In the genomic region with DNA sequence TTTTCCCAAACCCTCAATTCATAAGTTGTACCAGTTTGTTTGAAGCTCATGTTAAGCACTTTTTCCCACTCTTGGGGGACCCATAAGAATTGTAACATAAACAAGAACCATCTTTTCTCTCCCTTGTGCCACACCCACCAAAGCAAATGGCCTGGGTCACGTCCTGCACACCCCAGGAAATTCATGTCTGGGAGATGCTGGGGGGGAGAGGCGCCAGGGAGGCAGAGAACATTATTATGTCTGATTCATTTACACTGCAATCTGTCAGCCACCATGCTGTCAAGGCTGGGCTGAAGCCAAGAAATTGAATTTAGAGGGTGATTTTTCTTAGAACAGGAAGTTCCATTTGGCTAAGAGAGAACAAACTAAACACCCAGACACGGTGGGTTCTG, we compare ENCODE assay signal across 10 cellular contexts. TPM values are rescaled to one million over a fixed set of nuclear protein-coding genes. Genes with fewer than 3 reads are reported as not detected.
DNase-seq lines count a peak whose midpoint lies in the region; ATAC-seq, FAIRE-seq and TF ChIP-seq lines count a peak whose summit lies in the region.
"Had no signal": no experiment of that assay in that cellular context is flagged by ENCODE, and none has a peak within 500 bp of the region (broad histone marks: within the 10 kb centered on the region; RNA-seq: fewer than 3 reads in every experiment).

No MANE protein-coding gene starts in this region.

- H2BK5ac ChIP-seq in mesenchymal stem cell (ENCODE audit: low read depth, low read length, poor library complexity, severe bottlenecking): peak overlapping the region; percentile 48

- 50% methylated on average over 3 of the region's 3 CpGs for WGBS in liver
- 0% methylated on average over 3 of the region's 3 CpGs for WGBS in HepG2 (ENCODE audit: low lambda C conversion rate)
- WGBS in mammary epithelial cell (ENCODE audit: low coverage, missing lambda C conversion rate): 54% methylated on average over 3 of the region's 3 CpGs
- 0% methylated on average over 1 of the region's 3 CpGs for WGBS in mesenchymal stem cell

- peaks cover 7% of the 10 kb centered on the region for H3K4me1 Mint-ChIP-seq in activated T-helper 2 cell treated with anti-CD3 and anti-CD28 coated beads, Interferon-gamma antibody, Interleukin-2, Interleukin-4, amounts not matched to agents 10 μg/mL and 5 μg/mL and 100 μg/mL, durations not matched to agents 14 hours and 24 hours and 36 hours (ENCODE audit: low read depth)

- no peak overlapping the region for H2AK5ac ChIP-seq in mesenchymal stem cell (ENCODE audit: low read length, severe bottlenecking)

- H3K36me3 ChIP-seq in liver (ENCODE audit: control insufficient read depth in 4 of 4, insufficient read depth in 3 of 4, low read depth in 1 of 4, low read length in 3 of 4): no peaks in the 10 kb centered on the region
- H3K36me3 ChIP-seq in HepG2 (replicated peaks in 1 of 2; ENCODE audit: control insufficient read depth in 1 of 2, insufficient read depth in 2 of 2, low read length in 2 of 2): no peaks in the 10 kb centered on the region
- H3K36me3 ChIP-seq in mammary epithelial cell (ENCODE audit: insufficient read depth, low read length): peaks cover 43% of the 10 kb centered on the region
- H3K36me3 ChIP-seq in mesenchymal stem cell (ENCODE audit: control insufficient read depth in 1 of 2, insufficient read depth in 2 of 2, low read depth in 1 of 2, low read length in 2 of 2): peaks cover 43 to 93% of the 10 kb centered on the region in 2 experiments

- POLR2A ChIA-PET in HepG2 (lab: Yijun Ruan, JAX): no interaction called here

- peak overlapping the region; percentile 41 to 100 for H2BK12ac ChIP-seq in mesenchymal stem cell (ENCODE audit: low read length in 2 of 2)

- no peaks in the 10 kb centered on the region for H3K9me3 Mint-ChIP-seq in activated T-helper 2 cell treated with anti-CD3 and anti-CD28 coated beads, Interferon-gamma antibody, Interleukin-2, Interleukin-4, amounts not matched to agents 10 μg/mL and 5 μg/mL and 100 μg/mL, durations not matched to agents 14 hours and 24 hours and 36 hours

- no peaks in the 10 kb centered on the region for H3K27me3 Mint-ChIP-seq in activated T-helper 2 cell treated with anti-CD3 and anti-CD28 coated beads, Interferon-gamma antibody, Interleukin-2, Interleukin-4, amounts not matched to agents 10 μg/mL and 5 μg/mL and 100 μg/mL, durations not matched to agents 14 hours and 24 hours and 36 hours (ENCODE audit: low read depth)

- intact Hi-C loops in HepG2 (cut with micrococcal nuclease; ENCODE audit: unreplicated experiment): no loop called here
- intact Hi-C loops in mammary epithelial cell (cut with micrococcal nuclease): no loop called here
- intact Hi-C loops in activated T-helper 2 cell treated with anti-CD3 and anti-CD28 coated beads, Interferon-gamma antibody, Interleukin-2, Interleukin-4, amounts not matched to agents 10 μg/mL and 5 μg/mL and 100 μg/mL, durations not matched to agents 14 hours and 24 hours and 36 hours (cut with micrococcal nuclease): no loop called here

- no TSS peak for BruUV-seq in HepG2 (replicated peaks; lab: Mats Ljungman, UMichigan)
- no TSS peak for BruUV-seq in mammary epithelial cell (replicated peaks; lab: Mats Ljungman, UMichigan)

- in situ Hi-C loops in HepG2 (cut with HindIII; ENCODE audit: extremely low pct_ligation_motif_present, low pct_unique_long_range_greater_than_20kb): no loop called here
- in situ Hi-C loops in mammary epithelial cell (cut with MboI; ENCODE audit: low sequenced_read_pairs in 2 of 2): no loop called here

- no peak overlapping the region for H3K4me3 Mint-ChIP-seq in activated T-helper 2 cell treated with anti-CD3 and anti-CD28 coated beads, Interferon-gamma antibody, Interleukin-2, Interleukin-4, amounts not matched to agents 10 μg/mL and 5 μg/mL and 100 μg/mL, durations not matched to agents 14 hours and 24 hours and 36 hours (ENCODE audit: low read depth)

- no peak overlapping the region for H3K14ac ChIP-seq in mesenchymal stem cell (ENCODE audit: low read length in 2 of 2)

- TF ChIP-seq RAD21 in liver (IDR thresholded peaks at IDR 0.05): no peak
- no peak for TF ChIP-seq RAD21 in HepG2 (CRISPR knock-in tag; IDR thresholded peaks at IDR 0.05)

- H3K23ac ChIP-seq in mesenchymal stem cell (ENCODE audit: low read length in 2 of 2): peak overlapping the region in 1 of 2 experiments; percentile 54

- H3K79me2 ChIP-seq in HepG2 (ENCODE audit: insufficient read depth, low read length) (no peaks in the 10 kb centered on the region), mammary epithelial cell (ENCODE audit: insufficient read depth, low read length) (peaks cover 6% of the 10 kb centered on the region)

- H3K9me3 ChIP-seq in liver (ENCODE audit: control insufficient read depth in 4 of 4, low read length in 3 of 4) (no peaks in the 10 kb centered on the region), HepG2 (ENCODE audit: low read length) (no peaks in the 10 kb centered on the region), mammary epithelial cell (replicated peaks; ENCODE audit: insufficient read depth, low read length) (no peaks in the 10 kb centered on the region), mesenchymal stem cell (ENCODE audit: control insufficient read depth, low read length) (no peaks in the 10 kb centered on the region)

- H3K27ac ChIP-seq in liver (ENCODE audit: low read depth in 1 of 2, low read length in 2 of 2): peak overlapping the region; percentile 27 to 44
- H3K27ac ChIP-seq in HepG2 (ENCODE audit: extremely low read length, insufficient read depth, low read length): no peak overlapping the region
- H3K27ac ChIP-seq in mammary epithelial cell (ENCODE audit: insufficient read depth, low read depth, low read length): no peak overlapping the region
- no peak overlapping the region for H3K27ac ChIP-seq in mesenchymal stem cell (ENCODE audit: low read length, poor library complexity, severe bottlenecking)

- CTCF ChIA-PET in HepG2 (lab: Yijun Ruan, JAX; ENCODE audit: low intra/inter-chr PET ratio, low total read pairs): no interaction called here
- CTCF ChIA-PET in mammary epithelial cell (lab: Charles Lee; ENCODE audit: low non-redundant PET): no interaction called here

- H4K8ac ChIP-seq in mesenchymal stem cell (ENCODE audit: low read length): peak overlapping the region; percentile 62

- FAIRE-seq in HepG2 (lab: Jason Lieb, UNC): no peak
- FAIRE-seq: endometrium had no signal

- H3K9ac ChIP-seq in liver (ENCODE audit: low read depth in 1 of 2, low read length in 2 of 2) (no peak overlapping the region), HepG2 (ENCODE audit: insufficient read depth, low read depth, low read length) (no peak overlapping the region), mammary epithelial cell (ENCODE audit: insufficient read depth, low read length) (no peak overlapping the region), mesenchymal stem cell (ENCODE audit: low read length) (peak overlapping the region; percentile 52)

- H3K18ac ChIP-seq in mesenchymal stem cell (ENCODE audit: low read depth in 1 of 2, low read length in 2 of 2): peak overlapping the region; percentile 97 to 99

- ATAC-seq in HepG2: no peak

- no peak overlapping the region for H3K4me3 ChIP-seq in liver (ENCODE audit: low read depth in 1 of 3, low read length in 3 of 3)
- no peak overlapping the region for H3K4me3 ChIP-seq in HepG2 (replicated peaks in 1 of 3; ENCODE audit: insufficient read depth in 1 of 3, low read depth in 2 of 3, low read length in 3 of 3)
- H3K4me3 ChIP-seq in mammary epithelial cell (replicated peaks in 1 of 3; ENCODE audit: insufficient read depth in 1 of 3, low read depth in 2 of 3, low read length in 3 of 3): no peak overlapping the region
- H3K4me3 ChIP-seq in mesenchymal stem cell (ENCODE audit: insufficient read depth in 1 of 2, low read depth in 1 of 2, low read length in 2 of 2): no peak overlapping the region

- H3K27ac Mint-ChIP-seq in activated T-helper 2 cell treated with anti-CD3 and anti-CD28 coated beads, Interferon-gamma antibody, Interleukin-2, Interleukin-4, amounts not matched to agents 10 μg/mL and 5 μg/mL and 100 μg/mL, durations not matched to agents 14 hours and 24 hours and 36 hours: no peak overlapping the region

- H3K79me1 ChIP-seq in mesenchymal stem cell (replicated peaks; ENCODE audit: low read length, poor library complexity, severe bottlenecking): peaks cover 19% of the 10 kb centered on the region

- H3K36me3 Mint-ChIP-seq in activated T-helper 2 cell treated with anti-CD3 and anti-CD28 coated beads, Interferon-gamma antibody, Interleukin-2, Interleukin-4, amounts not matched to agents 10 μg/mL and 5 μg/mL and 100 μg/mL, durations not matched to agents 14 hours and 24 hours and 36 hours (ENCODE audit: low read depth): no peaks in the 10 kb centered on the region

- peak overlapping the region; percentile 28 to 98 for H3K4ac ChIP-seq in mesenchymal stem cell (ENCODE audit: low read depth in 1 of 2, low read length in 2 of 2)

- no peak for TF ChIP-seq POLR2A in HepG2 (IDR thresholded peaks at IDR 0.05; ENCODE audit: insufficient read depth in 1 of 2, low read depth in 2 of 2, low read length in 2 of 2)

- DNase-seq in HepG2 (ENCODE audit: low spot score): no peak
- peak; percentile 36 for DNase-seq in mammary epithelial cell
- peak; percentile 77 for DNase-seq in mesenchymal stem cell
- no peak for DNase-seq in NCI-H2029 (lab: John Stamatoyannopoulos, UW)
- DNase-seq in stimulated activated CD4-positive, alpha-beta T cell treated with anti-CD3 and anti-CD28 coated beads, Interleukin-12 subunit alpha, Interleukin-12 subunit beta, amount 100 ng/mL, for 4 hours: no peak
- DNase-seq in activated T-helper 2 cell treated with anti-CD3 and anti-CD28 coated beads, Interferon-gamma antibody, Interleukin-2, Interleukin-4, amounts not matched to agents 10 μg/mL and 5 μg/mL and 100 μg/mL, durations not matched to agents 14 hours and 24 hours and 36 hours (ENCODE audit: low spot score): no peak
- no peak for DNase-seq in iPS-NIHi7 (ENCODE audit: extremely low spot score)
- DNase-seq: stimulated activated CD4-positive, alpha-beta T cell treated with anti-CD3 and anti-CD28 coated beads, Interleukin-4, amount 100 ng/mL, for 24 hours had no signal

- H4K91ac ChIP-seq in mesenchymal stem cell (ENCODE audit: low read length): peak overlapping the region; percentile 35

- TF ChIP-seq EP300 in HepG2 (IDR thresholded peaks at IDR 0.05; ENCODE audit: low read depth in 2 of 2, low read length in 2 of 2) (no peak), HepG2 (CRISPR knock-in tag; IDR thresholded peaks at IDR 0.05; ENCODE audit: borderline replicate concordance) (no peak)

- H3K27me3 ChIP-seq in liver (ENCODE audit: control insufficient read depth in 4 of 4, insufficient read depth in 4 of 4, low read length in 3 of 4) (no peaks in the 10 kb centered on the region), HepG2 (ENCODE audit: control insufficient read depth in 1 of 2, insufficient read depth in 2 of 2, low read length in 2 of 2) (peaks cover 2 to 38% of the 10 kb centered on the region in 2 experiments; a peak in 4 of 5 replicates), mammary epithelial cell (ENCODE audit: insufficient read depth, low read length) (no peaks in the 10 kb centered on the region), mesenchymal stem cell (ENCODE audit: control insufficient read depth in 1 of 2, insufficient read depth in 1 of 2, low read length in 2 of 2) (no peaks in the 10 kb centered on the region)

- dilution Hi-C loops in mammary epithelial cell (cut with HindIII; ENCODE audit: low sequenced_read_pairs): loop anchor here (5.0 kb wide), 1 partner anchor 74 kb away; no protein-coding TSS in a partner anchor

- no peaks in the 10 kb centered on the region for H4K20me1 ChIP-seq in HepG2 (ENCODE audit: insufficient read depth, low read length)
- no peaks in the 10 kb centered on the region for H4K20me1 ChIP-seq in mammary epithelial cell (ENCODE audit: insufficient read depth, low read length)

- no peak overlapping the region for H2BK15ac ChIP-seq in mesenchymal stem cell (ENCODE audit: low read depth, poor library complexity, severe bottlenecking)

- no peak for TF ChIP-seq CTCF in liver (IDR thresholded peaks at IDR 0.05; ENCODE audit: low read depth, low read length, missing input control)
- no peak for TF ChIP-seq CTCF in HepG2 (CRISPR knock-in tag; IDR thresholded peaks at IDR 0.05)
- no peak for TF ChIP-seq CTCF in mammary epithelial cell (conservative IDR thresholded peaks at IDR 0.05 in 1 of 2, IDR thresholded peaks at IDR 0.05 in 1 of 2; ENCODE audit: extremely low read depth in 1 of 2, insufficient read depth in 1 of 2, low read depth in 1 of 2, low read length in 2 of 2)

- H3K4me2 ChIP-seq in HepG2 (ENCODE audit: low read depth, low read length) (no peak overlapping the region), mammary epithelial cell (ENCODE audit: insufficient read depth, low read depth, low read length) (no peak overlapping the region), mesenchymal stem cell (ENCODE audit: low read length, poor library complexity, severe bottlenecking) (no peak overlapping the region)

- peak overlapping the region; percentile 98 for H2BK120ac ChIP-seq in mesenchymal stem cell (ENCODE audit: low read depth, low read length)

- H3K4me1 ChIP-seq in liver (ENCODE audit: control insufficient read depth in 4 of 4, insufficient read depth in 4 of 4, low read length in 3 of 4) (peaks cover 0 to 7% (median 0%) of the 10 kb centered on the region in 4 donors), HepG2 (ENCODE audit: insufficient read depth, low read length) (no peaks in the 10 kb centered on the region), mammary epithelial cell (ENCODE audit: insufficient read depth, low read length) (peaks cover 26% of the 10 kb centered on the region), mesenchymal stem cell (ENCODE audit: control insufficient read depth, insufficient read depth, low read depth, low read length) (peaks cover 17% of the 10 kb centered on the region)

- no peak overlapping the region for H2AFZ ChIP-seq in HepG2 (ENCODE audit: low read length)
- no peak overlapping the region for H2AFZ ChIP-seq in mammary epithelial cell (ENCODE audit: low read depth, low read length)
- H2AFZ ChIP-seq in mesenchymal stem cell (ENCODE audit: low read depth, low read length): no peak overlapping the region

RNA-seq across cellular contexts. Expression of a gene that starts 37.2 kb away (rescaled TPM):
- total RNA-seq in liver (10 to 100 TPM; 13.0 to 14.1 TPM), HepG2 (2016; rRNA removed; fragmentation: Illumina TruSeq; extraction: Trizol) (34.8 and 54.2 TPM in 2 replicates), mammary epithelial cell (10 to 100 TPM; 22.7 to 61.3 TPM)
- polyA plus RNA-seq in liver (10 to 100 TPM in 1 of 2 donors, 1 to 10 TPM in 1; 6.6 to 22.1 TPM), HepG2 (2011; rRNA removed) (24.6 and 31.0 TPM in 2 replicates), mammary epithelial cell (32.1 TPM)
- total RNA-seq in HepG2 (2016; cell fraction: cytosol; rRNA removed; fragmentation: Illumina TruSeq; extraction: Trizol; ENCODE audit: low read depth): 2.7 and 3.0 TPM in 2 replicates
- 33.2 and 45.5 TPM in 2 replicates for total RNA-seq in HepG2 (2016; cell fraction: insoluble cytoplasmic fraction; rRNA removed; fragmentation: Illumina TruSeq; extraction: Trizol)
- 17.5 and 18.0 TPM in 2 replicates for total RNA-seq in HepG2 (2016; cell fraction: membrane; rRNA removed; fragmentation: Illumina TruSeq; extraction: Trizol)
- total RNA-seq in HepG2 (2016; cell fraction: nucleus; rRNA removed; fragmentation: Illumina TruSeq; extraction: Trizol): 36.0 and 37.9 TPM in 2 replicates
- polyA plus RNA-seq in HepG2 (2011; cell fraction: cytosol; rRNA removed): 13.7 and 14.3 TPM in 2 replicates
- 28.0 and 34.2 TPM in 2 replicates for polyA plus RNA-seq in HepG2 (2011; cell fraction: nucleus; rRNA removed)
- 19.5 and 22.2 TPM in 2 replicates for polyA plus RNA-seq in HepG2 (2012)
- 4.2 and 6.1 TPM in 2 replicates for polyA plus RNA-seq in HepG2 (2016; cell fraction: cytosol; fragmentation: Illumina TruSeq; extraction: Trizol; ENCODE audit: low read depth)
- 61.7 and 63.3 TPM in 2 replicates for polyA plus RNA-seq in HepG2 (2016; cell fraction: insoluble cytoplasmic fraction; fragmentation: Illumina TruSeq; extraction: Trizol; ENCODE audit: low read depth)
- 15.5 and 18.5 TPM in 2 replicates for polyA plus RNA-seq in HepG2 (2016; cell fraction: membrane; fragmentation: Illumina TruSeq; extraction: Trizol; ENCODE audit: low read depth)
- polyA plus RNA-seq in HepG2 (2016; cell fraction: nucleus; fragmentation: Illumina TruSeq; extraction: Trizol; ENCODE audit: insufficient read depth, low read depth): 63.6 and 67.7 TPM in 2 replicates
- 39.2 and 117 TPM in 2 replicates for polyA minus RNA-seq in HepG2 (2011; rRNA and poly(A)+ RNA removed; ENCODE audit: low replicate concordance)
- 19.0 and 19.9 TPM in 2 replicates for polyA minus RNA-seq in HepG2 (2011; cell fraction: cytosol; rRNA and poly(A)+ RNA removed)
- polyA minus RNA-seq in HepG2 (2011; cell fraction: nucleus; rRNA and poly(A)+ RNA removed): 25.9 and 27.0 TPM in 2 replicates
- 35.9 TPM for polyA minus RNA-seq in mammary epithelial cell
- 30.8 TPM for polyA plus RNA-seq in mesenchymal stem cell (2013, experiment 1 of 2)
- 34.0 TPM for polyA plus RNA-seq in mesenchymal stem cell (2013, experiment 2 of 2)
- total RNA-seq in activated T-helper 2 cell treated with anti-CD3 and anti-CD28 coated beads, Interferon-gamma antibody, Interleukin-2, Interleukin-4, amounts not matched to agents 10 μg/mL and 5 μg/mL and 100 μg/mL, durations not matched to agents 14 hours and 24 hours and 36 hours: 64.7 and 66.7 TPM in 2 replicates

Comparison
In these comparisons a context has a peak if more than half of its experiments do, and no peak if none do; other contexts are left out.
1. H3K27ac ChIP-seq: peak in liver (2 of 2); none in HepG2 (single experiment), mammary epithelial cell (single experiment) and mesenchymal stem cell (single experiment).
2. DNase-seq: peak in mammary epithelial cell (single experiment) and mesenchymal stem cell (single experiment); none in HepG2 (single experiment), NCI-H2029 (single experiment), stimulated activated CD4-positive, alpha-beta T cell treated with anti-CD3 and anti-CD28 coated beads, Interleukin-12 subunit alpha, Interleukin-12 subunit beta, amount 100 ng/mL, for 4 hours (single experiment), activated T-helper 2 cell treated with anti-CD3 and anti-CD28 coated beads, Interferon-gamma antibody, Interleukin-2, Interleukin-4, amounts not matched to agents 10 μg/mL and 5 μg/mL and 100 μg/mL, durations not matched to agents 14 hours and 24 hours and 36 hours (single experiment) and iPS-NIHi7 (single experiment).